ENCODE assay signal across 15 cellular contexts in genomic region chr4:179695175-179695574, GRCh38.
DNase-seq lines count a peak whose midpoint lies in the region; ATAC-seq and TF ChIP-seq lines count a peak whose summit lies in the region.
"Had no signal": no experiment of that assay in that cellular context is flagged by ENCODE, and none has a peak within 500 bp of the region (broad histone marks: within the 10 kb centered on the region; RNA-seq: fewer than 3 reads in every experiment).

No MANE protein-coding gene starts in this region.

- H3K4me3 ChIP-seq in MG63: no peak overlapping the region
- H3K4me3 ChIP-seq in foreskin fibroblast (ENCODE audit: low read depth in 1 of 2, low read length in 2 of 2): no peak overlapping the region
- H3K4me3 ChIP-seq in Caco-2 (ENCODE audit: low read depth, low read length): no peak overlapping the region
- H3K4me3 ChIP-seq: lung, SJCRH30, transverse colon had no signal

- H3K36me3 ChIP-seq in MG63 (no peaks in the 10 kb centered on the region), Caco-2 (ENCODE audit: control insufficient read depth, insufficient read depth, low read length) (no peaks in the 10 kb centered on the region)
- H3K36me3 ChIP-seq: SJCRH30, transverse colon had no signal

- H3K4me1 ChIP-seq in Caco-2: no peaks in the 10 kb centered on the region
- H3K4me1 ChIP-seq: SJCRH30, transverse colon had no signal

- DNase-seq in DMS53 treated with DMSO at 0.1 percent for 48 hours (lab: John Stamatoyannopoulos, UW; ENCODE audit: unreplicated experiment) (peak; percentile 24), MG63 (peak; percentile 34), amniotic stem cell (lab: John Stamatoyannopoulos, UW) (peak; percentile 73), foreskin fibroblast (peak; percentile 0 to 2), kidney glomerular epithelial cell (lab: John Stamatoyannopoulos, UW) (no peak), Caco-2 (no peak), NCI-H526 (lab: John Stamatoyannopoulos, UW) (no peak)
- DNase-seq: COR-L47; NCI-H1048; right cardiac atrium; SJCRH30; stimulated activated CD4-positive, alpha-beta T cell treated with anti-CD3 and anti-CD28 coated beads, Interleukin-4, amount 100 ng/mL, for 24 hours; transverse colon had no signal

- H3K36me3 Mint-ChIP-seq in stimulated activated memory B cell treated with anti-CD40 and anti-IgM and Interleukin-4, amounts not matched to agents 10 μg/mL and 1 μg/mL and 100 μg/mL, for 72 hours: no peaks in the 10 kb centered on the region
- no peaks in the 10 kb centered on the region for H3K36me3 Mint-ChIP-seq in Caco-2 (ENCODE audit: insufficient read depth, unreplicated experiment)

- H3K27me3 ChIP-seq in MG63 (no peaks in the 10 kb centered on the region), Caco-2 (replicated peaks; ENCODE audit: control insufficient read depth, insufficient read depth, low read length) (no peaks in the 10 kb centered on the region)
- H3K27me3 ChIP-seq: SJCRH30, transverse colon had no signal

- no peaks in the 10 kb centered on the region for H3K9me3 Mint-ChIP-seq in stimulated activated memory B cell treated with anti-CD40 and anti-IgM and Interleukin-4, amounts not matched to agents 10 μg/mL and 1 μg/mL and 100 μg/mL, for 72 hours
- no peaks in the 10 kb centered on the region for H3K9me3 Mint-ChIP-seq in Caco-2 (ENCODE audit: unreplicated experiment)

- no peaks in the 10 kb centered on the region for H3K27me3 Mint-ChIP-seq in stimulated activated memory B cell treated with anti-CD40 and anti-IgM and Interleukin-4, amounts not matched to agents 10 μg/mL and 1 μg/mL and 100 μg/mL, for 72 hours
- no peaks in the 10 kb centered on the region for H3K27me3 Mint-ChIP-seq in Caco-2 (ENCODE audit: insufficient read depth, unreplicated experiment)

- no peak overlapping the region for H3K4me3 Mint-ChIP-seq in stimulated activated memory B cell treated with anti-CD40 and anti-IgM and Interleukin-4, amounts not matched to agents 10 μg/mL and 1 μg/mL and 100 μg/mL, for 72 hours
- no peak overlapping the region for H3K4me3 Mint-ChIP-seq in Caco-2 (ENCODE audit: unreplicated experiment)

- ATAC-seq in stimulated activated memory B cell treated with anti-CD40 and anti-IgM and Interleukin-4, amounts not matched to agents 10 μg/mL and 1 μg/mL and 100 μg/mL, for 72 hours: no peak
- ATAC-seq: right cardiac atrium had no signal

- no peak for TF ChIP-seq CTCF in foreskin fibroblast (IDR thresholded peaks at IDR 0.05; ENCODE audit: low read depth, low read length)
- TF ChIP-seq CTCF in Caco-2 (IDR thresholded peaks at IDR 0.05; ENCODE audit: insufficient read depth in 1 of 2, low read depth in 1 of 2, low read length in 1 of 2, severe bottlenecking in 1 of 2, unreplicated experiment in 1 of 2): no peak

- BruUV-seq in Caco-2 (replicated peaks; lab: Mats Ljungman, UMichigan): no TSS peak

- H3K4me1 Mint-ChIP-seq in stimulated activated memory B cell treated with anti-CD40 and anti-IgM and Interleukin-4, amounts not matched to agents 10 μg/mL and 1 μg/mL and 100 μg/mL, for 72 hours: no peaks in the 10 kb centered on the region
- H3K4me1 Mint-ChIP-seq in Caco-2 (ENCODE audit: low read depth, unreplicated experiment): no peaks in the 10 kb centered on the region

- intact Hi-C loops in Caco-2 (cut with micrococcal nuclease; ENCODE audit: unreplicated experiment): no loop called here

- H3K9me3 ChIP-seq in MG63: no peaks in the 10 kb centered on the region
- H3K9me3 ChIP-seq in Caco-2: no peaks in the 10 kb centered on the region
- H3K9me3 ChIP-seq: SJCRH30, transverse colon had no signal

- H3K27ac Mint-ChIP-seq in stimulated activated memory B cell treated with anti-CD40 and anti-IgM and Interleukin-4, amounts not matched to agents 10 μg/mL and 1 μg/mL and 100 μg/mL, for 72 hours: no peak overlapping the region
- no peak overlapping the region for H3K27ac Mint-ChIP-seq in Caco-2 (ENCODE audit: unreplicated experiment)

- POLR2A ChIA-PET in Caco-2 (lab: Charles Lee): no interaction called here

- CTCF ChIA-PET in Caco-2 (lab: Charles Lee): no interaction called here

Comparison
In these comparisons a context has a peak if more than half of its experiments do, and no peak if none do; other contexts are left out.
1. DNase-seq: peak in DMS53 treated with DMSO at 0.1 percent for 48 hours (single experiment), MG63 (single experiment), amniotic stem cell (single experiment) and foreskin fibroblast (2 of 2); none in kidney glomerular epithelial cell (single experiment), Caco-2 (0 of 2) and NCI-H526 (0 of 2).